ENCODE assay signal across 1 cellular context in genomic region chr14:34629657-34630529, GRCh38.
TF ChIP-seq lines count a peak whose summit lies in the region.

SNX6 (minus strand) TSS chr14:34630148; CDS start chr14:34630116, 32 bp downstream.

TF ChIP-seq in K562, 482 proteins besides CTCF, POLR2A, EP300 and RAD21 (continued from another document and continues in another):
- TF ChIP-seq ZBTB11 (CRISPR knock-in tag; IDR thresholded peaks at IDR 0.05) (no peak), PBX2 (CRISPR knock-in tag; IDR thresholded peaks at IDR 0.05; ENCODE audit: low read depth) (no peak), PBX2 (tag; conservative IDR thresholded peaks at IDR 0.05; ENCODE audit: low read depth) (no peak), CCAR2 (IDR thresholded peaks at IDR 0.05; ENCODE audit: low read depth, low read length) (no peak), FOXA1 (IDR thresholded peaks at IDR 0.05; ENCODE audit: borderline replicate concordance) (no peak), SMARCA5 (IDR thresholded peaks at IDR 0.05) (no peak), HBP1 (CRISPR knock-in tag; IDR thresholded peaks at IDR 0.05) (no peak), ZNF584 (CRISPR knock-in tag; IDR thresholded peaks at IDR 0.05; ENCODE audit: low read depth) (no peak), REST (CRISPR knock-in tag; IDR thresholded peaks at IDR 0.05; ENCODE audit: low read depth) (no peak), ZNF41 (CRISPR knock-in tag; conservative IDR thresholded peaks at IDR 0.05) (no peak), MEIS2 (IDR thresholded peaks at IDR 0.05; ENCODE audit: partially characterized antibody) (no peak), ZNF655 (CRISPR knock-in tag; IDR thresholded peaks at IDR 0.05) (no peak), EP400 (IDR thresholded peaks at IDR 0.05) (no peak; the same call in 1 of the 2 replicates), POLR2G (IDR thresholded peaks at IDR 0.05; ENCODE audit: low read depth, low read length) (peak; percentile 89), GMEB1 (CRISPR knock-in tag; IDR thresholded peaks at IDR 0.05) (no peak), HNRNPH1 (optimal IDR thresholded peaks at IDR 0.05; ENCODE audit: low read depth, low read length) (no peak), ZNF212 (CRISPR knock-in tag; IDR thresholded peaks at IDR 0.05) (no peak), ZFP36 (IDR thresholded peaks at IDR 0.05; ENCODE audit: low read depth, low read length, partially characterized antibody) (no peak), ADNP (tag; IDR thresholded peaks at IDR 0.05) (no peak), HDAC3 (IDR thresholded peaks at IDR 0.05; ENCODE audit: borderline replicate concordance, partially characterized antibody) (no peak), NKRF (IDR thresholded peaks at IDR 0.05; ENCODE audit: borderline replicate concordance) (peak; percentile 28; the same call in 1 of the 2 replicates), ARHGAP35 (IDR thresholded peaks at IDR 0.05; ENCODE audit: partially characterized antibody) (no peak), NFE2 (IDR thresholded peaks at IDR 0.05; ENCODE audit: low read depth) (no peak), TGIF2 (CRISPR knock-in tag; IDR thresholded peaks at IDR 0.05) (no peak), ZNF395 (CRISPR knock-in tag; IDR thresholded peaks at IDR 0.05) (no peak), RFX1 (IDR thresholded peaks at IDR 0.05) (no peak), KDM4B (IDR thresholded peaks at IDR 0.05; ENCODE audit: borderline replicate concordance in 2 of 2, low read depth in 1 of 2) (no peak), HDAC1 (IDR thresholded peaks at IDR 0.05) (0 out of 4 replicates have a peak, but pooled peaks of 1 of the 2 experiments have one; percentile 50), SMARCB1 (IDR thresholded peaks at IDR 0.05; ENCODE audit: insufficient read length, low read depth) (no peak), THRB (CRISPR knock-in tag; conservative IDR thresholded peaks at IDR 0.05) (no peak), CBX8 (IDR thresholded peaks at IDR 0.05; ENCODE audit: borderline replicate concordance, extremely low read depth, low read depth, low read length, poor library complexity, severe bottlenecking) (no peak), ZNF280A (IDR thresholded peaks at IDR 0.05; ENCODE audit: low read depth, partially characterized antibody) (no peak), POLR3A (IDR thresholded peaks at IDR 0.05; ENCODE audit: borderline replicate concordance, extremely low read depth, insufficient read depth, insufficient read length) (no peak), MED1 (CRISPR knock-in tag; IDR thresholded peaks at IDR 0.05; ENCODE audit: borderline replicate concordance) (no peak), SAFB2 (IDR thresholded peaks at IDR 0.05; ENCODE audit: borderline replicate concordance, low read depth, low read length, severe bottlenecking) (no peak), TEAD2 (tag; IDR thresholded peaks at IDR 0.05) (no peak), MYBL2 (IDR thresholded peaks at IDR 0.05; ENCODE audit: low read depth) (no peak), MYBL2 (CRISPR knock-in tag; IDR thresholded peaks at IDR 0.05; ENCODE audit: borderline replicate concordance) (no peak)
